ENCODE assay signal across 23 cellular contexts in genomic region chr3:23094412-23094811, GRCh38.
"Had no signal": no experiment of that assay in that cellular context is flagged by ENCODE, and none has a peak within 500 bp of the region (broad histone marks: within the 10 kb centered on the region; RNA-seq: fewer than 3 reads in every experiment).

No MANE protein-coding gene starts in this region.

- H3K4me2 ChIP-seq: KMS-11 had no signal

- H3K4me3 ChIP-seq: MG63 had no signal

- H3K27me3 ChIP-seq: MG63 had no signal

- H3K9me3 ChIP-seq: MG63 had no signal

- H3K36me3 ChIP-seq: MG63 had no signal

- H3K9ac ChIP-seq: KMS-11 had no signal

- DNase-seq: Karpas-422, Kasumi-1, KG1, MG63, MM.1S, MV-4-11, NCI-H1048, NCI-H1092, NCI-H1092 treated with DMSO at 0.1 percent for 48 hours, NCI-H1417 treated with DMSO at 0.1 percent for 48 hours, NCI-H1436, NCI-H1694, NCI-H1694 treated with DMSO at 0.1 percent for 48 hours, NCI-H187, NCI-H1930, NCI-H2081 treated with DMSO at 0.1 percent for 48 hours, NCI-H2107, NCI-H2171, NCI-H2171 treated with DMSO at 0.1 percent for 48 hours, NCI-H2227 treated with DMSO at 0.1 percent for 48 hours, NCI-H446, NCI-H446 treated with DMSO at 0.1 percent for 48 hours had no signal

- H3K27ac ChIP-seq: KMS-11 had no signal
